In genomic region chr6:166497087-166497899, GRCh38 we compare ENCODE assay signal across 15 cellular contexts.
"Had no signal": no experiment of that assay in that cellular context is flagged by ENCODE, and none has a peak within 500 bp of the region (broad histone marks: within the 10 kb centered on the region; RNA-seq: fewer than 3 reads in every experiment).

No MANE protein-coding gene starts in this region.

- H3K9me3 ChIP-seq: colonic mucosa, esophagus squamous epithelium, gastroesophageal sphincter, left lung, lower lobe of right lung, stomach had no signal

- ATAC-seq: gastroesophageal sphincter, left lung, lower lobe of right lung had no signal

- H3K9me3 Mint-ChIP-seq: nephron, type B pancreatic cell had no signal

- H3K4me1 Mint-ChIP-seq: memory B cell had no signal

- DNase-seq: colonic mucosa; dermis blood vessel endothelial cell; esophagus squamous epithelium; foreskin fibroblast; glutamatergic neuron; left lung; lower lobe of right lung; midbrain; stimulated activated CD4-positive, alpha-beta T cell treated with anti-CD3 and anti-CD28 coated beads, Interleukin-12 subunit alpha, Interleukin-12 subunit beta, amount 100 ng/mL, for 4 hours; stimulated activated naive CD4-positive, alpha-beta T cell; stomach had no signal

- H3K27me3 Mint-ChIP-seq: memory B cell, type B pancreatic cell had no signal

- H3K4me3 ChIP-seq: colonic mucosa, esophagus squamous epithelium, gastroesophageal sphincter, left lung, lower lobe of right lung, stomach had no signal

- H3K27ac Mint-ChIP-seq: memory B cell, nephron, type B pancreatic cell had no signal

- H3K4me1 ChIP-seq: colonic mucosa, lower lobe of right lung had no signal

- H3K4me3 Mint-ChIP-seq: memory B cell, nephron, type B pancreatic cell had no signal

- H3K36me3 ChIP-seq: colonic mucosa had no signal

- H3K27ac ChIP-seq: colonic mucosa, esophagus squamous epithelium, gastroesophageal sphincter, left lung, lower lobe of right lung, stomach had no signal

- H3K27me3 ChIP-seq: colonic mucosa, gastroesophageal sphincter, left lung, stomach had no signal
